1 cellular context compared by ENCODE assay signal in genomic region chr12:123270380-123271181, GRCh38.
TF ChIP-seq lines count a peak whose summit lies in the region.

No MANE protein-coding gene starts in this region.

TF ChIP-seq in HEK293, 187 proteins besides CTCF, POLR2A, EP300 and RAD21 (continued from another document and continues in another):
- TF ChIP-seq ZNF350 (tag by site-specific recombination; IDR thresholded peaks at IDR 0.05) (no peak), ZBTB11 (tag by site-specific recombination; conservative IDR thresholded peaks at IDR 0.05; ENCODE audit: low read depth) (no peak), PRDM2 (tag by site-specific recombination; IDR thresholded peaks at IDR 0.05; ENCODE audit: borderline replicate concordance) (no peak), WT1 (tag by site-specific recombination; IDR thresholded peaks at IDR 0.05) (no peak), ZNF514 (tag by site-specific recombination; IDR thresholded peaks at IDR 0.05) (no peak), ZNF302 (tag by site-specific recombination; IDR thresholded peaks at IDR 0.05; ENCODE audit: low read depth) (no peak), YY1 (tag by site-specific recombination; IDR thresholded peaks at IDR 0.05) (no peak), ZNF677 (tag by site-specific recombination; IDR thresholded peaks at IDR 0.05) (no peak), TCF7L2 (IDR thresholded peaks at IDR 0.05; ENCODE audit: borderline replicate concordance, low read depth, low read length) (no peak), ZNF785 (tag by site-specific recombination; IDR thresholded peaks at IDR 0.05) (no peak), ZNF169 (tag by site-specific recombination; IDR thresholded peaks at IDR 0.05) (no peak), ZNF473 (tag by site-specific recombination; IDR thresholded peaks at IDR 0.05) (no peak), ZBTB8A (tag by site-specific recombination; IDR thresholded peaks at IDR 0.05) (peak; percentile 93), ZBTB26 (tag by site-specific recombination; optimal IDR thresholded peaks at IDR 0.05) (peak; percentile 67), ZNF624 (tag by site-specific recombination; IDR thresholded peaks at IDR 0.05) (no peak), ZNF391 (tag by site-specific recombination; IDR thresholded peaks at IDR 0.05; ENCODE audit: borderline replicate concordance, low read depth) (no peak), ZNF132 (tag by site-specific recombination; IDR thresholded peaks at IDR 0.05; ENCODE audit: borderline replicate concordance) (no peak), ZNF837 (tag by site-specific recombination; IDR thresholded peaks at IDR 0.05) (no peak), ZNF621 (tag by site-specific recombination; IDR thresholded peaks at IDR 0.05) (no peak), MYNN (tag by site-specific recombination; IDR thresholded peaks at IDR 0.05; ENCODE audit: borderline replicate concordance) (no peak), ZNF76 (tag by site-specific recombination; IDR thresholded peaks at IDR 0.05; ENCODE audit: borderline replicate concordance, low read depth) (peak; percentile 66; the same call in 1 of the 2 replicates), ZNF777 (tag by site-specific recombination; IDR thresholded peaks at IDR 0.05; ENCODE audit: borderline replicate concordance) (no peak), KLF9 (tag by site-specific recombination; IDR thresholded peaks at IDR 0.05; ENCODE audit: low read depth) (no peak), PRDM6 (tag by site-specific recombination; IDR thresholded peaks at IDR 0.05) (no peak), ZNF366 (tag by site-specific recombination; conservative IDR thresholded peaks at IDR 0.05) (0 out of 2 replicates have a peak, but pooled peaks have one; percentile 16), KLF10 (tag by site-specific recombination; IDR thresholded peaks at IDR 0.05) (no peak), ZNF600 (tag by site-specific recombination; IDR thresholded peaks at IDR 0.05) (no peak), ZNF792 (tag by site-specific recombination; IDR thresholded peaks at IDR 0.05) (no peak), ZNF26 (tag by site-specific recombination; IDR thresholded peaks at IDR 0.05) (no peak), ZNF174 (tag by site-specific recombination; IDR thresholded peaks at IDR 0.05) (no peak), ZNF48 (tag by site-specific recombination; IDR thresholded peaks at IDR 0.05) (no peak), ZBTB21 (tag by site-specific recombination; IDR thresholded peaks at IDR 0.05) (no peak), ZNF214 (tag by site-specific recombination; IDR thresholded peaks at IDR 0.05; ENCODE audit: borderline replicate concordance) (no peak), ZNF211 (tag by site-specific recombination; IDR thresholded peaks at IDR 0.05; ENCODE audit: low read depth) (no peak), ZNF341 (tag by site-specific recombination; IDR thresholded peaks at IDR 0.05; ENCODE audit: low read depth) (0 out of 2 replicates have a peak, but pooled peaks have one; percentile 18), BCL11B (tag by site-specific recombination; IDR thresholded peaks at IDR 0.05; ENCODE audit: low read depth) (peak; percentile 45; the same call in 1 of the 2 replicates), ZBTB6 (tag by site-specific recombination; IDR thresholded peaks at IDR 0.05) (no peak), PBX3 (CRISPR knock-in tag; IDR thresholded peaks at IDR 0.05) (no peak), ZNF423 (tag by site-specific recombination; IDR thresholded peaks at IDR 0.05) (no peak), ZNF121 (tag by site-specific recombination; IDR thresholded peaks at IDR 0.05) (no peak), AEBP2 (tag by site-specific recombination; IDR thresholded peaks at IDR 0.05; ENCODE audit: borderline replicate concordance) (no peak), ZBTB7A (tag by site-specific recombination; IDR thresholded peaks at IDR 0.05; ENCODE audit: low read depth) (0 out of 2 replicates have a peak, but pooled peaks have one; percentile 23), KLF1 (tag by site-specific recombination; IDR thresholded peaks at IDR 0.05) (no peak), ZNF580 (tag by site-specific recombination; IDR thresholded peaks at IDR 0.05) (no peak), ZNF138 (tag by site-specific recombination; IDR thresholded peaks at IDR 0.05; ENCODE audit: borderline replicate concordance) (no peak), ZBTB48 (tag by site-specific recombination; IDR thresholded peaks at IDR 0.05) (no peak; the same call in 1 of the 2 replicates), ZNF426 (tag by site-specific recombination; IDR thresholded peaks at IDR 0.05) (no peak)
